15 cellular contexts compared by ENCODE assay signal in genomic region chr12:120366884-120367251, GRCh38. TPM values are rescaled to one million over a fixed set of nuclear protein-coding genes. Genes with fewer than 3 reads are reported as not detected.
A peak's percentile ranks its signal among the peaks of the same experiment; 100 is the strongest.
DNase-seq lines count a peak whose midpoint lies in the region; ATAC-seq and TF ChIP-seq lines count a peak whose summit lies in the region.
"Had no signal": no experiment of that assay in that cellular context is flagged by ENCODE, and none has a peak within 500 bp of the region (broad histone marks: within the 10 kb centered on the region; RNA-seq: fewer than 3 reads in every experiment).

No MANE protein-coding gene starts in this region.

- peak overlapping the region; percentile 7 for H2BK15ac ChIP-seq in neuronal stem cell (ENCODE audit: low read length)

- peaks cover 64 to 80% of the 10 kb centered on the region in 2 donors for H3K27me3 Mint-ChIP-seq in CD4-positive, alpha-beta memory T cell
- H3K27me3 Mint-ChIP-seq in T-cell, result peaks cover 76 to 80% of the 10 kb centered on the region in 2 donors
- peaks cover 77% of the 10 kb centered on the region for H3K27me3 Mint-ChIP-seq in activated CD4-positive, alpha-beta memory T cell treated with anti-CD3 and anti-CD28 coated beads, Interleukin-2, amount 10 ng/mL, durations not matched to agents 7 days and 5 days

- no peak overlapping the region for H4K91ac ChIP-seq in neuronal stem cell (ENCODE audit: low read depth, low read length, poor library complexity)

- H2BK12ac ChIP-seq in neuronal stem cell (ENCODE audit: low read length), result no peak overlapping the region

- ATAC-seq in T-cell (replicated peaks in 1 of 4) (no peak), esophagus mucosa (no peak), GM19023 (IDR thresholded peaks at IDR 0.05; ENCODE audit: unreplicated experiment) (no peak)
- ATAC-seq: stimulated activated naive B cell treated with anti-CD40 and anti-IgM and Interleukin-4, amounts not matched to agents 10 μg/mL and 1 μg/mL and 100 μg/mL, for 72 hours had no signal

- H4K20me1 ChIP-seq in hepatocyte (ENCODE audit: insufficient read depth, poor library complexity, severe bottlenecking), result no peaks in the 10 kb centered on the region

- H3K4me2 ChIP-seq in hepatocyte (peak overlapping the region; percentile 98), neuronal stem cell (ENCODE audit: insufficient read depth, low read length, poor library complexity, severe bottlenecking) (peak overlapping the region; percentile 83)
- H3K4me2 ChIP-seq: SK-N-SH had no signal

- no peak overlapping the region for H3K14ac ChIP-seq in neuronal stem cell (ENCODE audit: low read length)

- H3K9me2 ChIP-seq in hepatocyte (replicated peaks; ENCODE audit: insufficient read depth), result no peaks in the 10 kb centered on the region
- H3K9me2 ChIP-seq: SK-N-SH had no signal

- H3K9me3 Mint-ChIP-seq in CD4-positive, alpha-beta memory T cell, result no peaks in the 10 kb centered on the region
- no peaks in the 10 kb centered on the region for H3K9me3 Mint-ChIP-seq in T-cell
- H3K9me3 Mint-ChIP-seq in activated CD4-positive, alpha-beta memory T cell treated with anti-CD3 and anti-CD28 coated beads, Interleukin-2, amount 10 ng/mL, durations not matched to agents 7 days and 5 days, result no peaks in the 10 kb centered on the region
- H3K9me3 Mint-ChIP-seq: HFFc6; stimulated activated naive B cell treated with anti-CD40 and anti-IgM and Interleukin-4, amounts not matched to agents 10 μg/mL and 1 μg/mL and 100 μg/mL, for 72 hours had no signal

- no peak overlapping the region for H3K27ac ChIP-seq in CD4-positive, alpha-beta memory T cell (ENCODE audit: low read depth, low read length)
- H3K27ac ChIP-seq in hepatocyte, result peak overlapping the region; percentile 70
- peak overlapping the region; percentile 78 for H3K27ac ChIP-seq in neuronal stem cell (replicated peaks; ENCODE audit: low read length)

- H2BK120ac ChIP-seq in neuronal stem cell (ENCODE audit: low read depth, low read length), result no peak overlapping the region

- H3K27ac Mint-ChIP-seq in CD4-positive, alpha-beta memory T cell, result no peak overlapping the region
- H3K27ac Mint-ChIP-seq in T-cell, result peak overlapping the region in 1 of 2 donors; percentile 20
- no peak overlapping the region for H3K27ac Mint-ChIP-seq in activated CD4-positive, alpha-beta memory T cell treated with anti-CD3 and anti-CD28 coated beads, Interleukin-2, amount 10 ng/mL, durations not matched to agents 7 days and 5 days
- H3K27ac Mint-ChIP-seq: HFFc6; stimulated activated naive B cell treated with anti-CD40 and anti-IgM and Interleukin-4, amounts not matched to agents 10 μg/mL and 1 μg/mL and 100 μg/mL, for 72 hours had no signal

- H3K23ac ChIP-seq in neuronal stem cell (ENCODE audit: low read depth, low read length, poor library complexity), result no peak overlapping the region

- 77% methylated on average over 7 of the region's 7 CpGs for WGBS in hepatocyte (ENCODE audit: low lambda C conversion rate, missing lambda C conversion rate)
- WGBS in neuronal stem cell (ENCODE audit: extremely low coverage in 2 of 2, insufficient read length in 2 of 2, insufficient replicate concordance in 1 of 2), 2 donors, result no CpG with 5 or more reads among the region's 7 CpGs

- H3K4ac ChIP-seq in neuronal stem cell (ENCODE audit: low read length), result no peak overlapping the region

- TF ChIP-seq CTCF in hepatocyte (IDR thresholded peaks at IDR 0.05; ENCODE audit: poor library complexity), result no peak

- CTCF ChIA-PET in CD4-positive, alpha-beta memory T cell (lab: Charles Lee; ENCODE audit: partially characterized antibody), result interaction anchor here (0.7 to 2.4 kb wide), 3 partner anchors 10 to 23 kb away, joined by 3 to 9 read pairs (median 4); no protein-coding TSS in a partner anchor
- CTCF ChIA-PET in T-cell (lab: Charles Lee), result interaction anchor here (0.6 to 1.3 kb wide), 7 partner anchors 8 to 258 kb away, joined by 3 to 7 read pairs (median 4); no protein-coding TSS in a partner anchor
- CTCF ChIA-PET in activated CD4-positive, alpha-beta memory T cell treated with anti-CD3 and anti-CD28 coated beads, Interleukin-2, amount 10 ng/mL, durations not matched to agents 7 days and 5 days (lab: Charles Lee), result interaction anchor here (0.5 to 2.1 kb wide), 9 partner anchors 8 to 204 kb away, joined by 3 to 9 read pairs (median 3); no protein-coding TSS in a partner anchor

- H2AK5ac ChIP-seq in neuronal stem cell (ENCODE audit: low read depth, low read length), result peak overlapping the region; percentile 9

- H3K4me1 ChIP-seq in CD4-positive, alpha-beta memory T cell (ENCODE audit: insufficient read depth, low read length), result peaks cover 15% of the 10 kb centered on the region
- H3K4me1 ChIP-seq in hepatocyte (ENCODE audit: insufficient read depth) (peaks cover 43% of the 10 kb centered on the region), neuronal stem cell (ENCODE audit: control insufficient read depth in 2 of 2, insufficient read depth in 1 of 2, low read depth in 1 of 2, low read length in 2 of 2) (peaks cover 56 to 67% of the 10 kb centered on the region in 2 donors)

- no peak overlapping the region for H2AFZ ChIP-seq in hepatocyte
- H2AFZ ChIP-seq in neuronal stem cell (ENCODE audit: low read length), result no peak overlapping the region

- H3K9me3 ChIP-seq in CD4-positive, alpha-beta memory T cell (ENCODE audit: control insufficient read depth in 1 of 2, low read length in 2 of 2), result no peaks in the 10 kb centered on the region
- H3K9me3 ChIP-seq in hepatocyte (ENCODE audit: low read depth) (no peaks in the 10 kb centered on the region), neuronal stem cell (replicated peaks in 1 of 2; ENCODE audit: control insufficient read depth in 2 of 2, insufficient read depth in 1 of 2, low read depth in 1 of 2, low read length in 2 of 2) (no peaks in the 10 kb centered on the region)
- H3K9me3 ChIP-seq: SK-N-SH had no signal

- DNase-seq in CD4-positive, alpha-beta memory T cell, result no peak
- no peak for DNase-seq in T-cell
- no peak for DNase-seq in hepatocyte (ENCODE audit: low spot score)
- no peak for DNase-seq in neuronal stem cell (ENCODE audit: low spot score)
- DNase-seq in NCI-H1048 (lab: John Stamatoyannopoulos, UW), result no peak
- DNase-seq in activated CD4-positive, alpha-beta memory T cell treated with anti-CD3 and anti-CD28 coated beads, Interleukin-2, amount 10 ng/mL, durations not matched to agents 7 days and 5 days, result no peak
- DNase-seq: activated naive CD4-positive, alpha-beta T cell treated with anti-CD3 and anti-CD28 coated beads, Interleukin-2, amount 50 U/mL, for 16 hours; DMS79 treated with DMSO at 0.1 percent for 48 hours; HFFc6; NCI-H1436 treated with DMSO at 0.1 percent for 48 hours; stimulated activated naive B cell treated with anti-CD40 and anti-IgM and Interleukin-4, amounts not matched to agents 10 μg/mL and 1 μg/mL and 100 μg/mL, for 72 hours had no signal

- H3K18ac ChIP-seq in neuronal stem cell (ENCODE audit: low read length), result peak overlapping the region; percentile 5

- intact Hi-C loops in CD4-positive, alpha-beta memory T cell (cut with micrococcal nuclease), result no loop called here

- no peaks in the 10 kb centered on the region for H3K36me3 ChIP-seq in CD4-positive, alpha-beta memory T cell (ENCODE audit: insufficient read depth, low read length)
- H3K36me3 ChIP-seq in hepatocyte (replicated peaks; ENCODE audit: insufficient read depth, low read depth) (no peaks in the 10 kb centered on the region), neuronal stem cell (replicated peaks in 1 of 2; ENCODE audit: control insufficient read depth in 2 of 2, insufficient read depth in 2 of 2, low read length in 2 of 2) (peaks cover 24 to 59% of the 10 kb centered on the region in 2 donors)

- H3K9ac ChIP-seq in neuronal stem cell (ENCODE audit: low read depth, low read length, poor library complexity), result peak overlapping the region; percentile 53
- H3K9ac ChIP-seq: SK-N-SH had no signal

- H3K27me3 ChIP-seq in CD4-positive, alpha-beta memory T cell (ENCODE audit: insufficient read depth, low read length), result peaks cover 40% of the 10 kb centered on the region
- peaks cover 25% of the 10 kb centered on the region for H3K27me3 ChIP-seq in hepatocyte
- no peaks in the 10 kb centered on the region for H3K27me3 ChIP-seq in neuronal stem cell (ENCODE audit: control insufficient read depth in 3 of 3, insufficient read depth in 3 of 3, low read depth in 1 of 3, low read length in 3 of 3)

- peaks cover 11% of the 10 kb centered on the region for H3K79me2 ChIP-seq in hepatocyte

- peaks cover 4 to 28% (median 10%) of the 10 kb centered on the region in 4 donors for H3K4me1 Mint-ChIP-seq in CD4-positive, alpha-beta memory T cell
- peaks cover 19 to 26% (median 21%) of the 10 kb centered on the region in 3 donors for H3K4me1 Mint-ChIP-seq in T-cell
- H3K4me1 Mint-ChIP-seq in activated CD4-positive, alpha-beta memory T cell treated with anti-CD3 and anti-CD28 coated beads, Interleukin-2, amount 10 ng/mL, durations not matched to agents 7 days and 5 days, result peaks cover 18% of the 10 kb centered on the region

- H2BK5ac ChIP-seq in neuronal stem cell (ENCODE audit: low read length), result peak overlapping the region; percentile 27

- H4K8ac ChIP-seq in neuronal stem cell (ENCODE audit: low read depth, low read length), result no peak overlapping the region

- H3K4me3 ChIP-seq in CD4-positive, alpha-beta memory T cell (ENCODE audit: low read length in 2 of 2), result no peak overlapping the region
- no peak overlapping the region for H3K4me3 ChIP-seq in hepatocyte
- H3K4me3 ChIP-seq in neuronal stem cell (ENCODE audit: low read length in 2 of 2), result peak overlapping the region; percentile 89 to 91

- POLR2A ChIA-PET in CD4-positive, alpha-beta memory T cell (lab: Charles Lee; ENCODE audit: partially characterized antibody), result no interaction called here
- POLR2A ChIA-PET in T-cell (lab: Charles Lee), result interaction anchor here in 1 of 2 donors (0.6 to 0.7 kb wide), 2 partner anchors 129 to 1273 kb away, joined by 3 read pairs; partner anchors contain the start of gene DYNLL1
- POLR2A ChIA-PET in activated CD4-positive, alpha-beta memory T cell treated with anti-CD3 and anti-CD28 coated beads, Interleukin-2, amount 10 ng/mL, durations not matched to agents 7 days and 5 days (lab: Charles Lee), result interaction anchor here (0.8 to 1.2 kb wide), 4 partner anchors 8 to 75 kb away, joined by 3 read pairs; partner anchors contain the start of gene RNU4-2

- H3K79me1 ChIP-seq in neuronal stem cell (ENCODE audit: low read depth, low read length), result peaks cover 12% of the 10 kb centered on the region

- H3K4me3 Mint-ChIP-seq in CD4-positive, alpha-beta memory T cell, result peak overlapping the region in 6 of 8 donors; percentile 6 to 60 (median 36)
- H3K4me3 Mint-ChIP-seq in T-cell, result peak overlapping the region; percentile 28 to 60 (median 35)
- H3K4me3 Mint-ChIP-seq in activated CD4-positive, alpha-beta memory T cell treated with anti-CD3 and anti-CD28 coated beads, Interleukin-2, amount 10 ng/mL, durations not matched to agents 7 days and 5 days, result no peak overlapping the region
- H3K4me3 Mint-ChIP-seq: HFFc6 had no signal

- H3K36me3 Mint-ChIP-seq in CD4-positive, alpha-beta memory T cell, result no peaks in the 10 kb centered on the region
- H3K36me3 Mint-ChIP-seq in T-cell, result no peaks in the 10 kb centered on the region
- no peaks in the 10 kb centered on the region for H3K36me3 Mint-ChIP-seq in activated CD4-positive, alpha-beta memory T cell treated with anti-CD3 and anti-CD28 coated beads, Interleukin-2, amount 10 ng/mL, durations not matched to agents 7 days and 5 days (ENCODE audit: low read depth)
- H3K36me3 Mint-ChIP-seq: stimulated activated naive B cell treated with anti-CD40 and anti-IgM and Interleukin-4, amounts not matched to agents 10 μg/mL and 1 μg/mL and 100 μg/mL, for 72 hours had no signal

RNA-seq across cellular contexts. Expression of gene MSI1, which starts 2.1 kb away (rescaled TPM):
- not detected for total RNA-seq in CD4-positive, alpha-beta memory T cell
- polyA plus RNA-seq in CD4-positive, alpha-beta memory T cell, result not detected
- total RNA-seq in T-cell, result under 1 TPM in 1 of 5 donors, not detected in 4; 0.15 TPM
- total RNA-seq in hepatocyte, result 2.2 and 9.3 TPM in 2 replicates
- 4.4 and 5.6 TPM in 2 replicates for polyA plus RNA-seq in hepatocyte
- 104 TPM for polyA plus RNA-seq in neuronal stem cell (2013, experiment 1 of 2)
- 105 TPM for polyA plus RNA-seq in neuronal stem cell (2013, experiment 2 of 2)
- total RNA-seq in esophagus mucosa, result 0.28 TPM
- not detected for total RNA-seq in activated CD4-positive, alpha-beta memory T cell treated with anti-CD3 and anti-CD28 coated beads, Interleukin-2, amount 10 ng/mL, durations not matched to agents 7 days and 5 days
- total RNA-seq: HFFc6 had no signal

RNA-seq across cellular contexts. Expression of gene PLA2G1B, which starts 39.3 kb away (rescaled TPM):
- total RNA-seq in CD4-positive, alpha-beta memory T cell, result not detected
- under 1 TPM in 1 of 2 donors, not detected in 1; 0.99 TPM for polyA plus RNA-seq in CD4-positive, alpha-beta memory T cell
- 1 to 10 TPM in 3 of 5 donors, not detected in 2; 1.6 to 2.9 (median 1.8) TPM for total RNA-seq in T-cell
- 8.5 and 24.9 TPM in 2 replicates for total RNA-seq in hepatocyte
- polyA plus RNA-seq in hepatocyte, result 14.7 and 18.8 TPM in 2 replicates
- 0.22 TPM for polyA plus RNA-seq in neuronal stem cell (2013, experiment 1 of 2)
- 0.19 TPM for polyA plus RNA-seq in neuronal stem cell (2013, experiment 2 of 2)
- not detected for total RNA-seq in esophagus mucosa
- total RNA-seq in activated CD4-positive, alpha-beta memory T cell treated with anti-CD3 and anti-CD28 coated beads, Interleukin-2, amount 10 ng/mL, durations not matched to agents 7 days and 5 days, result not detected
- total RNA-seq: HFFc6, kidney epithelial cell had no signal
- polyA plus RNA-seq: SK-N-SH had no signal

Comparison
In these comparisons a context has a peak if more than half of its experiments do, and no peak if none do; other contexts are left out.
1. H3K4me3 ChIP-seq: peak in neuronal stem cell (2 of 2); none in CD4-positive, alpha-beta memory T cell (0 of 2) and hepatocyte (single experiment).